In the genomic region with DNA sequence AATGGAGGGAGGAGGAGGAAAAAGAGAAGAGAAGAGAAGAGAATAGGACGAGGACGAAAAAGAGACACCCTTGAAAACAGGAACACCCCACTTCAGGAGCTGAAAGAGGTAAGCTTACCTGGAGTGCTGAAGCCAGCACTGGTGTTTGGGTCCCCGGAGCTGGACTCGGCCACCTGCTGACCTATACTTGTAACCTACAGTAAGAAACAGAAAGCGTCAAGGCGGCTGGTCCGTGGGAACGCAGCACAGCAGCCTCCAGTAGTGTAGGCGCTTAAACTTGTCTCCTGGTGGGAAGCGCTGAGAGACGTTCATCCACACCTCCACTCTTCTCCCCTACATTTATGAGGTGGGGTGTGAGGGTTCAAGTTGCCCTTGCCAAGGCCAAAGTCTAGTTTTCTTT, we compare ENCODE assay signal across 19 cellular contexts.
"Had no signal": no experiment of that assay in that cellular context is flagged by ENCODE, and none has a peak within 500 bp of the region (broad histone marks: within the 10 kb centered on the region; RNA-seq: fewer than 3 reads in every experiment).

No MANE protein-coding gene starts in this region.

- H3K9me3 Mint-ChIP-seq: type B pancreatic cell had no signal

- DNase-seq: cortex of kidney; effector CD8-positive, alpha-beta T cell; islet precursor cell; mesenchymal stem cell; stimulated activated CD4-positive, alpha-beta T cell treated with anti-CD3 and anti-CD28 coated beads, Interleukin-2, amount 100 ng/mL, for 48 hours; stimulated activated naive CD4-positive, alpha-beta T cell treated with Interleukin-2 at 50 U/mL for 16 hours had no signal

- H3K27ac Mint-ChIP-seq: type B pancreatic cell had no signal

- H3K4me1 ChIP-seq: esophagus muscularis mucosa, gastrocnemius medialis, left lung had no signal

- FAIRE-seq: endometrium, urothelium cell line had no signal

- ATAC-seq: gastrocnemius medialis; left lung; naive thymus-derived CD4-positive, alpha-beta T cell; sciatic nerve had no signal

- H3K4me3 Mint-ChIP-seq: naive thymus-derived CD4-positive, alpha-beta T cell; type B pancreatic cell had no signal

- H3K4me3 ChIP-seq: dorsolateral prefrontal cortex, esophagus muscularis mucosa, gastrocnemius medialis, left lung, lung, skin epidermis had no signal

- H3K27ac ChIP-seq: dorsolateral prefrontal cortex, epithelial cell of prostate, esophagus muscularis mucosa, gastrocnemius medialis, left lung, neutrophil, skin epidermis had no signal

- H3K36me3 Mint-ChIP-seq: naive thymus-derived CD4-positive, alpha-beta T cell; type B pancreatic cell had no signal

- H3K9me3 ChIP-seq: esophagus muscularis mucosa, gastrocnemius medialis, left lung, neutrophil had no signal

- H3K27me3 ChIP-seq: dorsolateral prefrontal cortex, left lung, neutrophil had no signal

- H3K36me3 ChIP-seq: esophagus muscularis mucosa, gastrocnemius medialis, left lung, neutrophil had no signal
